In the genomic region with DNA sequence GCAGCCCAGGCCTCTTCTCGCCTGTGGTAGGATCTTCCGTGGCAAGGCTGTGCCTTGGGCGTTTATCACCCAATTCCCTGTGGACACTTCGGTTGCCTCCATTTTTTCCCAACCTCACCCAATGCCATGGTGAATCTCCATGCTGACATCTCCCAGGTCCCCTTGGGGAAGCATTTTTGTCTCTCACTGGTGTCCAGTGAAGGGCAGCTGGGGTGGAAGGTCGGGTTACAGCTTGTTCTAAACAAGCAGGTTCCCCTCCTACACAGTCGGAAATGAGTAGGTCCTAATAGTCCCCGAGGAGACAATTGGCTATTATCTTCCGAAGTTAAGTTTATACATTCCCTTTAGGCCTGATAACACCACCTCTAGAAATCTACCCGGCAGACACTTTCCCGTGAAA, we compare ENCODE assay signal across 1 cellular context.
TF ChIP-seq lines count a peak whose summit lies in the region.

No MANE protein-coding gene starts in this region.

TF ChIP-seq in WTC11, 78 proteins besides CTCF, POLR2A, EP300 and RAD21 (continued from another document):
- TF ChIP-seq, protein P1, sequence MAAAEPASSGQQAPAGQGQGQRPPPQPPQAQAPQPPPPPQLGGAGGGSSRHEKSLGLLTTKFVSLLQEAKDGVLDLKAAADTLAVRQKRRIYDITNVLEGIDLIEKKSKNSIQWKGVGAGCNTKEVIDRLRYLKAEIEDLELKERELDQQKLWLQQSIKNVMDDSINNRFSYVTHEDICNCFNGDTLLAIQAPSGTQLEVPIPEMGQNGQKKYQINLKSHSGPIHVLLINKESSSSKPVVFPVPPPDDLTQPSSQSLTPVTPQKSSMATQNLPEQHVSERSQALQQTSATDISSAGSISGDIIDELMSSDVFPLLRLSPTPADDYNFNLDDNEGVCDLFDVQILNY (CRISPR knock-in tag; IDR thresholded peaks at IDR 0.05) = no peak
- no peak for TF ChIP-seq PRRX2 (CRISPR knock-in tag; IDR thresholded peaks at IDR 0.05)
- no peak for TF ChIP-seq ZNF121 (CRISPR knock-in tag; IDR thresholded peaks at IDR 0.05)
